ENCODE assay signal across 26 cellular contexts in genomic region chrX:14352511-14352910, GRCh38.
DNase-seq lines count a peak whose midpoint lies in the region; ATAC-seq and TF ChIP-seq lines count a peak whose summit lies in the region.
"Had no signal": no experiment of that assay in that cellular context is flagged by ENCODE, and none has a peak within 500 bp of the region (broad histone marks: within the 10 kb centered on the region; RNA-seq: fewer than 3 reads in every experiment).

No MANE protein-coding gene starts in this region.

- no peak overlapping the region; the same call in 1 of the 2 replicates for H3K27ac ChIP-seq in GM23338 (ENCODE audit: low read depth)
- H3K27ac ChIP-seq: heart left ventricle, pancreas, right atrium auricular region had no signal

- no peak overlapping the region for H3K4me3 Mint-ChIP-seq in GM23338
- no peak overlapping the region for H3K4me3 Mint-ChIP-seq in activated T-cell treated with anti-CD3 and anti-CD28 coated beads, Interleukin-2, amount 50 U/mL, for 24 hours
- H3K4me3 Mint-ChIP-seq: activated CD4-positive, alpha-beta memory T cell treated with anti-CD3 and anti-CD28 coated beads, Interleukin-2, amount 10 ng/mL, durations not matched to agents 7 days and 5 days; activated naive CD8-positive, alpha-beta T cell; CD14-positive monocyte; nephron had no signal

- H3K4me2 ChIP-seq in GM23338 = no peak overlapping the region

- H3K27me3 Mint-ChIP-seq in GM23338 (ENCODE audit: insufficient read depth, low read depth, poor library complexity) = no peaks in the 10 kb centered on the region
- peaks cover 31% of the 10 kb centered on the region for H3K27me3 Mint-ChIP-seq in activated T-cell treated with anti-CD3 and anti-CD28 coated beads, Interleukin-2, amount 50 U/mL, for 24 hours
- H3K27me3 Mint-ChIP-seq: activated CD4-positive, alpha-beta memory T cell treated with anti-CD3 and anti-CD28 coated beads, Interleukin-2, amount 10 ng/mL, durations not matched to agents 7 days and 5 days; activated naive CD8-positive, alpha-beta T cell had no signal

- peaks cover 15% of the 10 kb centered on the region; the same call in 2 of the 3 replicates for H3K36me3 Mint-ChIP-seq in GM23338 (ENCODE audit: low read depth)
- no peaks in the 10 kb centered on the region for H3K36me3 Mint-ChIP-seq in activated T-cell treated with anti-CD3 and anti-CD28 coated beads, Interleukin-2, amount 50 U/mL, for 24 hours (ENCODE audit: low read depth)
- H3K36me3 Mint-ChIP-seq: activated naive CD8-positive, alpha-beta T cell; CD14-positive monocyte had no signal

- DNase-seq in AG10803 (ENCODE audit: low read depth) (peak; percentile 81), GM23338 (ENCODE audit: low spot score) (peak; percentile 1), astrocyte of the hippocampus (ENCODE audit: low read depth, low spot score) (peak; percentile 48), foreskin fibroblast (peak; percentile 50 to 72), G401 (ENCODE audit: low spot score) (no peak), DMS79 treated with DMSO at 0.1 percent for 48 hours (lab: John Stamatoyannopoulos, UW) (no peak)
- no peak for DNase-seq in activated CD4-positive, alpha-beta T cell treated with anti-CD3 and anti-CD28 coated beads for 48 hours
- no peak for DNase-seq in activated T-cell treated with anti-CD3 and anti-CD28 coated beads, Interleukin-2, amount 50 U/mL, for 24 hours
- DNase-seq: activated CD4-positive, alpha-beta memory T cell treated with anti-CD3 and anti-CD28 coated beads, Interleukin-2, amount 10 ng/mL, durations not matched to agents 7 days and 5 days; aorta; central memory CD4-positive, alpha-beta T cell; dermis blood vessel endothelial cell; GOT3; heart left ventricle; left cardiac atrium; mammary epithelial cell; NCI-H1105 treated with DMSO at 0.1 percent for 48 hours; NCI-H2029 treated with DMSO at 0.1 percent for 48 hours; pancreas; stimulated activated CD4-positive, alpha-beta T cell treated with anti-CD3 and anti-CD28 coated beads, Interleukin-2, amount 100 ng/mL, for 24 hours; trophoblast cell had no signal

- no peaks in the 10 kb centered on the region for H4K20me1 ChIP-seq in GM23338 (replicated peaks; ENCODE audit: insufficient read depth)

- H3K36me3 ChIP-seq in GM23338 (ENCODE audit: insufficient read depth) = no peaks in the 10 kb centered on the region
- H3K36me3 ChIP-seq: heart left ventricle, pancreas, right atrium auricular region had no signal

- H3K9me2 ChIP-seq in GM23338 (ENCODE audit: insufficient read depth) = no peaks in the 10 kb centered on the region; the same call in 1 of the 2 replicates

- peaks cover 15% of the 10 kb centered on the region; the same call in 2 of the 3 replicates for H3K9me3 Mint-ChIP-seq in GM23338
- no peaks in the 10 kb centered on the region for H3K9me3 Mint-ChIP-seq in activated T-cell treated with anti-CD3 and anti-CD28 coated beads, Interleukin-2, amount 50 U/mL, for 24 hours
- H3K9me3 Mint-ChIP-seq: activated CD4-positive, alpha-beta memory T cell treated with anti-CD3 and anti-CD28 coated beads, Interleukin-2, amount 10 ng/mL, durations not matched to agents 7 days and 5 days; activated T-helper 2 cell treated with anti-CD3 and anti-CD28 coated beads, Interferon-gamma antibody, Interleukin-2, Interleukin-4, amounts not matched to agents 10 μg/mL and 5 μg/mL and 100 μg/mL, durations not matched to agents 14 hours and 24 hours and 36 hours had no signal

- H3K4me3 ChIP-seq in AG10803 (ENCODE audit: low read length) (no peak overlapping the region), GM23338 (no peak overlapping the region), foreskin fibroblast (ENCODE audit: low read depth in 1 of 2, low read length in 2 of 2) (no peak overlapping the region)
- H3K4me3 ChIP-seq: heart left ventricle, pancreas, right atrium auricular region had no signal

- in situ Hi-C loops in G401 (cut with HindIII; ENCODE audit: low sequenced_read_pairs) = no loop called here

- no peak for ATAC-seq in GM23338
- ATAC-seq: heart left ventricle, left cardiac atrium, pancreas had no signal

- no peaks in the 10 kb centered on the region for H3F3A ChIP-seq in GM23338 (replicated peaks; ENCODE audit: low read depth)

- no peaks in the 10 kb centered on the region for H3K79me2 ChIP-seq in GM23338 (replicated peaks; ENCODE audit: insufficient read depth)

- H2AFZ ChIP-seq in GM23338 = no peak overlapping the region

- H3K27ac Mint-ChIP-seq in GM23338 = no peak overlapping the region
- H3K27ac Mint-ChIP-seq in activated T-cell treated with anti-CD3 and anti-CD28 coated beads, Interleukin-2, amount 50 U/mL, for 24 hours = no peak overlapping the region
- H3K27ac Mint-ChIP-seq: activated CD4-positive, alpha-beta memory T cell treated with anti-CD3 and anti-CD28 coated beads, Interleukin-2, amount 10 ng/mL, durations not matched to agents 7 days and 5 days; activated naive CD8-positive, alpha-beta T cell; activated T-helper 2 cell treated with anti-CD3 and anti-CD28 coated beads, Interferon-gamma antibody, Interleukin-2, Interleukin-4, amounts not matched to agents 10 μg/mL and 5 μg/mL and 100 μg/mL, durations not matched to agents 14 hours and 24 hours and 36 hours; nephron had no signal

- peaks cover 12% of the 10 kb centered on the region; the same call in 2 of the 3 replicates for H3K4me1 Mint-ChIP-seq in GM23338
- H3K4me1 Mint-ChIP-seq in activated T-cell treated with anti-CD3 and anti-CD28 coated beads, Interleukin-2, amount 50 U/mL, for 24 hours (ENCODE audit: low read depth) = no peaks in the 10 kb centered on the region
- H3K4me1 Mint-ChIP-seq: activated CD4-positive, alpha-beta memory T cell treated with anti-CD3 and anti-CD28 coated beads, Interleukin-2, amount 10 ng/mL, durations not matched to agents 7 days and 5 days; CD14-positive monocyte had no signal

- TF ChIP-seq CTCF in AG10803 (conservative IDR thresholded peaks at IDR 0.05; ENCODE audit: low read length) = no peak
- TF ChIP-seq CTCF in GM23338 (conservative IDR thresholded peaks at IDR 0.05; ENCODE audit: low read depth in 2 of 2) = no peak
- TF ChIP-seq CTCF in foreskin fibroblast (IDR thresholded peaks at IDR 0.05; ENCODE audit: low read depth, low read length) = no peak

- peaks cover 13% of the 10 kb centered on the region for H3K4me1 ChIP-seq in GM23338 (ENCODE audit: insufficient read depth)
- H3K4me1 ChIP-seq: heart left ventricle, pancreas, right atrium auricular region had no signal

- H3K27me3 ChIP-seq in GM23338 (ENCODE audit: insufficient read depth) = no peaks in the 10 kb centered on the region
- H3K27me3 ChIP-seq: heart left ventricle, right atrium auricular region had no signal

TF ChIP-seq in GM23338, 12 proteins besides CTCF, POLR2A, EP300 and RAD21 (continues in another document):
- TF ChIP-seq NANOG (IDR thresholded peaks at IDR 0.05; ENCODE audit: borderline replicate concordance) (no peak), ZNF462 (CRISPR knock-in tag; IDR thresholded peaks at IDR 0.05) (no peak)

Comparison
In these comparisons a context has a peak if more than half of its experiments do, and no peak if none do; other contexts are left out.
1. DNase-seq: peak in AG10803 (single experiment), GM23338 (single experiment), astrocyte of the hippocampus (single experiment) and foreskin fibroblast (2 of 2); none in activated CD4-positive, alpha-beta T cell treated with anti-CD3 and anti-CD28 coated beads for 48 hours (single experiment), activated T-cell treated with anti-CD3 and anti-CD28 coated beads, Interleukin-2, amount 50 U/mL, for 24 hours (single experiment), G401 (single experiment) and DMS79 treated with DMSO at 0.1 percent for 48 hours (single experiment).